In genomic region chr5:83353774-83354173, GRCh38 we compare ENCODE assay signal across 23 cellular contexts.
"Had no signal": no experiment of that assay in that cellular context is flagged by ENCODE, and none has a peak within 500 bp of the region (broad histone marks: within the 10 kb centered on the region; RNA-seq: fewer than 3 reads in every experiment).

No MANE protein-coding gene starts in this region.

- H2AFZ ChIP-seq: parathyroid adenoma had no signal

- H3K4me3 ChIP-seq: dorsolateral prefrontal cortex, heart right ventricle, lung, prostate gland, right lobe of liver, tibial artery, upper lobe of left lung, uterus had no signal

- H3K36me3 ChIP-seq: heart right ventricle, prostate gland, right lobe of liver, tibial artery, upper lobe of left lung, uterus had no signal

- ATAC-seq: esophagus mucosa; heart right ventricle; left colon; left ventricle myocardium superior; right lobe of liver; stimulated activated effector memory CD8-positive, alpha-beta T cell treated with anti-CD3 and anti-CD28 coated beads, Interleukin-12 subunit alpha, Interleukin-12 subunit beta, amount 100 ng/mL, for 72 hours had no signal

- H3K27ac ChIP-seq: dorsolateral prefrontal cortex, heart right ventricle, parathyroid adenoma, prostate gland, right lobe of liver, tibial artery, upper lobe of left lung, uterus had no signal

- DNase-seq: cortex of kidney; dorsolateral prefrontal cortex; effector CD8-positive, alpha-beta T cell; heart right ventricle; left colon; left ventricle myocardium superior; mesenchymal stem cell; midbrain; naive B cell; retina; right lobe of liver; stimulated activated CD4-positive, alpha-beta T cell treated with anti-CD3 and anti-CD28 coated beads, Interleukin-4, amount 100 ng/mL, for 1 hour; stimulated activated CD8-positive, alpha-beta memory T cell treated with anti-CD3 and anti-CD28 coated beads, Interleukin-4, amount 100 ng/mL, for 48 hours; tibial artery; upper lobe of left lung; uterus had no signal

- H3K27me3 ChIP-seq: dorsolateral prefrontal cortex, heart right ventricle, right lobe of liver, tibial artery, upper lobe of left lung, uterus had no signal

- H3K4me1 ChIP-seq: heart right ventricle, parathyroid adenoma, prostate gland, right lobe of liver, tibial artery, upper lobe of left lung, uterus had no signal

- H3K4me1 Mint-ChIP-seq: naive B cell; nephron; stimulated activated effector memory CD8-positive, alpha-beta T cell treated with anti-CD3 and anti-CD28 coated beads, Interleukin-12 subunit alpha, Interleukin-12 subunit beta, amount 100 ng/mL, for 72 hours had no signal

- H3K79me2 ChIP-seq: parathyroid adenoma had no signal

- H3K4me3 Mint-ChIP-seq: naive B cell; nephron; stimulated activated effector memory CD8-positive, alpha-beta T cell treated with anti-CD3 and anti-CD28 coated beads, Interleukin-12 subunit alpha, Interleukin-12 subunit beta, amount 100 ng/mL, for 72 hours; stimulated activated naive CD8-positive, alpha-beta T cell treated with anti-CD3 and anti-CD28 coated beads, Interleukin-15, Interleukin-2, amounts not matched to agents 100 ng/mL and 50 ng/mL, for 24 hours had no signal

- H3K27ac Mint-ChIP-seq: naive B cell; nephron; stimulated activated effector memory CD8-positive, alpha-beta T cell treated with anti-CD3 and anti-CD28 coated beads, Interleukin-12 subunit alpha, Interleukin-12 subunit beta, amount 100 ng/mL, for 72 hours; stimulated activated naive CD8-positive, alpha-beta T cell treated with anti-CD3 and anti-CD28 coated beads, Interleukin-15, Interleukin-2, amounts not matched to agents 100 ng/mL and 50 ng/mL, for 24 hours had no signal

- H3K36me3 Mint-ChIP-seq: stimulated activated effector memory CD8-positive, alpha-beta T cell treated with anti-CD3 and anti-CD28 coated beads, Interleukin-12 subunit alpha, Interleukin-12 subunit beta, amount 100 ng/mL, for 72 hours had no signal

- H3K9me3 ChIP-seq: prostate gland, right lobe of liver, tibial artery, uterus had no signal

- H3K27me3 Mint-ChIP-seq: naive B cell; stimulated activated naive CD8-positive, alpha-beta T cell treated with anti-CD3 and anti-CD28 coated beads, Interleukin-15, Interleukin-2, amounts not matched to agents 100 ng/mL and 50 ng/mL, for 24 hours had no signal
